ENCODE assay signal across 11 cellular contexts in the genomic region with DNA sequence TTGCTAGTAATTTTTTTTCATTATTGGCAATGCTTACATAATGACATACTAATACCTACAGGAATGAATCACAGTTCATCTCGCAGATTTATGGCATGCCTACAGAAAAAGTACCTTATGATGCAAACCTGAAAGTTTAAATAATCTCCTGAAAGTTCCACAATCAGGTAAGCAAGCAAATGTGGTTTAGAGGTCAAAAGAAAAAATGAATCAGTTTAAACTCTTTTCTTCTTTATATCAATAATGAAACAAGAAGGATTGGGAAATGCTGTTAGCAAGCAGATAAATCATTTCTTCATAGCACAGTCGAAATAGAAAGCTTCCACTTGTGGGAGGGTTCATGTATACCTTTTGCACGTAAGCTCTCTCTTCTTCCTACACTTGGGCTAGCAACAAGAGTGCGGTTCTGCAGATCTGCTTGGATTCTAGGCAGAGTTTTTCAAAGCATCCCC. TPM values are rescaled to one million over a fixed set of nuclear protein-coding genes. Genes with fewer than 3 reads are reported as not detected.
DNase-seq lines count a peak whose midpoint lies in the region; ATAC-seq, FAIRE-seq and TF ChIP-seq lines count a peak whose summit lies in the region.
"Had no signal": no experiment of that assay in that cellular context is flagged by ENCODE, and none has a peak within 500 bp of the region (broad histone marks: within the 10 kb centered on the region; RNA-seq: fewer than 3 reads in every experiment).

No MANE protein-coding gene starts in this region.

- no peak for FAIRE-seq in urothelium cell line (lab: Jason Lieb, UNC)

- ATAC-seq in GM18858 (IDR thresholded peaks at IDR 0.05; ENCODE audit: unreplicated experiment), result peak; percentile 97
- ATAC-seq in GM21367 (IDR thresholded peaks at IDR 0.05; ENCODE audit: unreplicated experiment), result peak; percentile 78
- ATAC-seq in HG03097 (IDR thresholded peaks at IDR 0.05; ENCODE audit: low FRiP score, unreplicated experiment), result peak; percentile 96
- ATAC-seq in heart right ventricle, result no peak
- no peak for ATAC-seq in right lobe of liver

- TF ChIP-seq POLR2A in right lobe of liver (IDR thresholded peaks at IDR 0.05), result no peak

- no peak overlapping the region for H3K4me3 ChIP-seq in heart right ventricle
- H3K4me3 ChIP-seq in right lobe of liver, result no peak overlapping the region
- H3K4me3 ChIP-seq: transverse colon had no signal

- H3K9me3 ChIP-seq in heart right ventricle, result no peaks in the 10 kb centered on the region
- H3K9me3 ChIP-seq in right lobe of liver, result no peaks in the 10 kb centered on the region
- H3K9me3 ChIP-seq: transverse colon had no signal

- H3K4me3 Mint-ChIP-seq in activated naive CD8-positive, alpha-beta T cell treated with anti-CD3 and anti-CD28 coated beads for 36 hours, result no peak overlapping the region

- WGBS in heart right ventricle, 2 donors, result 89 to 94% methylated on average over 4 of the region's 4 CpGs
- 46% methylated on average over 4 of the region's 4 CpGs for WGBS in right lobe of liver (ENCODE audit: insufficient coverage, low coverage, low lambda C conversion rate, missing lambda C conversion rate)

- no peak for TF ChIP-seq CTCF in heart right ventricle (IDR thresholded peaks at IDR 0.05)
- TF ChIP-seq CTCF in right lobe of liver (IDR thresholded peaks at IDR 0.05), result no peak

- H3K27ac Mint-ChIP-seq in activated naive CD8-positive, alpha-beta T cell treated with anti-CD3 and anti-CD28 coated beads for 36 hours, result peak overlapping the region; percentile 82

- no peak for DNase-seq in activated naive CD8-positive, alpha-beta T cell treated with anti-CD3 and anti-CD28 coated beads for 36 hours
- no peak for DNase-seq in islet precursor cell
- DNase-seq in urothelium cell line (ENCODE audit: low spot score), result no peak
- no peak for DNase-seq in heart right ventricle
- DNase-seq in right lobe of liver, result no peak
- DNase-seq: DND-41, NCI-H510A treated with DMSO at 0.1 percent for 48 hours, transverse colon had no signal

- H3K36me3 ChIP-seq in heart right ventricle (no peaks in the 10 kb centered on the region), right lobe of liver (no peaks in the 10 kb centered on the region)
- H3K36me3 ChIP-seq: transverse colon had no signal

- H3K36me3 Mint-ChIP-seq in activated naive CD8-positive, alpha-beta T cell treated with anti-CD3 and anti-CD28 coated beads for 36 hours, result peaks cover 12% of the 10 kb centered on the region

- H3K9me3 Mint-ChIP-seq in activated naive CD8-positive, alpha-beta T cell treated with anti-CD3 and anti-CD28 coated beads for 36 hours, result no peaks in the 10 kb centered on the region

- H3K27ac ChIP-seq in heart right ventricle, result no peak overlapping the region
- H3K27ac ChIP-seq in right lobe of liver, result no peak overlapping the region

- H3K27me3 Mint-ChIP-seq in activated naive CD8-positive, alpha-beta T cell treated with anti-CD3 and anti-CD28 coated beads for 36 hours, result no peaks in the 10 kb centered on the region

- intact Hi-C loops in heart right ventricle (cut with DNase I), result loop anchor here in 2 of 10 donors (10.0 kb wide), 2 partner anchors 834 to 1424 kb away; a partner anchor contains a TSS
- intact Hi-C loops in right lobe of liver (cut with DNase I), result no loop called here

- peaks cover 0 to 22% (median 9%) of the 10 kb centered on the region in 9 donors for H3K4me1 ChIP-seq in heart right ventricle
- H3K4me1 ChIP-seq in right lobe of liver, result no peaks in the 10 kb centered on the region

- H3K27me3 ChIP-seq in heart right ventricle (no peaks in the 10 kb centered on the region), right lobe of liver (no peaks in the 10 kb centered on the region)
- H3K27me3 ChIP-seq: transverse colon had no signal

- H3K4me1 Mint-ChIP-seq in activated naive CD8-positive, alpha-beta T cell treated with anti-CD3 and anti-CD28 coated beads for 36 hours, result peaks cover 25% of the 10 kb centered on the region

RNA-seq across cellular contexts. Expression of a gene that starts 53.7 kb away (rescaled TPM):
- total RNA-seq in activated naive CD8-positive, alpha-beta T cell treated with anti-CD3 and anti-CD28 coated beads for 36 hours, result 100 to 1,000 TPM; 136 to 139 TPM
- total RNA-seq in heart right ventricle (100 to 1,000 TPM in 2 of 10 donors, 10 to 100 TPM in 8; 63.3 to 107 (median 84.7) TPM), right lobe of liver (10 to 100 TPM; 31.6 to 42.3 (median 39.5) TPM)
- polyA plus RNA-seq in heart right ventricle, result 10 to 100 TPM; 15.7 to 47.5 TPM

Comparison
In these comparisons a context has a peak if more than half of its experiments do, and no peak if none do; other contexts are left out.
1. ATAC-seq: peak in GM18858 (single experiment), GM21367 (single experiment) and HG03097 (single experiment); none in heart right ventricle (0 of 8) and right lobe of liver (0 of 4).